ENCODE assay signal across 1 cellular context in the genomic region with DNA sequence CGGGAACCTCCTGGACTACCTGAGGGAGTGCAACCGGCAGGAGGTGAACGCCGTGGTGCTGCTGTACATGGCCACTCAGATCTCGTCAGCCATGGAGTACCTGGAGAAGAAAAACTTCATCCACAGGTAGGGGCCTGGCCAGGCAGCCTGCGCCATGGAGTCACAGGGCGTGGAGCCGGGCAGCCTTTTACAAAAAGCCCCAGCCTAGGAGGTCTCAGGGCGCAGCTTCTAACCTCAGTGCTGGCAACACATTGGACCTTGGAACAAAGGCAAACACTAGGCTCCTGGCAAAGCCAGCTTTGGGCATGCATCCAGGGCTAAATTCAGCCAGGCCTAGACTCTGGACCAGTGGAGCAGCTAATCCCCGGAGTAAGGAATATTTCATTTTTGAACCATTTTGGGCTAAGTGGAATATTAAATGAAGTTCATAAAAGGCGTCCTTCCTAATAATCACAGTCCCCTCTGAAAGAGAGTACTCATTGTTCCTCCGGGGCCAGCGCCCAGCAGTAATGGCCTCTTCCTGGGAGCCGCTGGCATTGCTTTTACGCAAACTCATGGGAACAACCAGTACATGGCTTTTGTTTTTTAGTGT.
TF ChIP-seq lines count a peak whose summit lies in the region.

No MANE protein-coding gene starts in this region.

TF ChIP-seq in HepG2, 621 proteins besides CTCF, POLR2A, EP300 and RAD21 (continued from another document and continues in another):
- TF ChIP-seq, protein P1, sequence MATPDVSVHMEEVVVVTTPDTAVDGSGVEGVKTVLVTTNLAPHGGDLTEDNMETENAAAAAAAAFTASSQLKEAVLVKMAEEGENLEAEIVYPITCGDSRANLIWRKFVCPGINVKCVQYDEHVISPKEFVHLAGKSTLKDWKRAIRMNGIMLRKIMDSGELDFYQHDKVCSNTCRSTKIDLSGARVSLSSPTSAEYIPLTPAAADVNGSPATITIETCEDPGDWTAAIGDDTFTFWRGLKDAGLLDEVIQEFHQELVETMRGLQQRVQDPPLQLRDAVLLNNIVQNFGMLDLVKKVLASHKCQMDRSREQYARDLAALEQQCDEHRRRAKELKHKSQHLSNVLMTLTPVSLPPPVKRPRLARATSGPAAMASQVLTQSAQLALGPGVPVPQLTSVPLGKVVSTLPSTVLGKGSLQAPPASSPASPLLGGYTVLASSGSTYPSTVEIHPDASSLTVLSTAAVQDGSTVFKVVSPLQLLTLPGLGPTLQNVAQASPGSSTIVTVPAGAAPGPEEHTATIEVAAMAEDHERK (CRISPR knock-in tag; IDR thresholded peaks at IDR 0.05; ENCODE audit: low read depth): no peak
- TF ChIP-seq EEA1 (CRISPR knock-in tag; IDR thresholded peaks at IDR 0.05; ENCODE audit: borderline replicate concordance): no peak
- TF ChIP-seq ZNF709 (CRISPR knock-in tag; IDR thresholded peaks at IDR 0.05): no peak
- no peak for TF ChIP-seq BCL3 (CRISPR knock-in tag; IDR thresholded peaks at IDR 0.05)
- TF ChIP-seq ZNF446 (CRISPR knock-in tag; IDR thresholded peaks at IDR 0.05): no peak
- TF ChIP-seq HDAC2 (CRISPR knock-in tag; IDR thresholded peaks at IDR 0.05): peak; percentile 35; the same call in 1 of the 2 replicates
- no peak for TF ChIP-seq NFIC (IDR thresholded peaks at IDR 0.05; ENCODE audit: low read length)
- no peak for TF ChIP-seq ZNF354B (CRISPR knock-in tag; IDR thresholded peaks at IDR 0.05)
- TF ChIP-seq ZNF510 (CRISPR knock-in tag; IDR thresholded peaks at IDR 0.05; ENCODE audit: low read depth): no peak
- peak; percentile 43; the same call in 1 of the 2 replicates for TF ChIP-seq SOX5 (CRISPR knock-in tag; IDR thresholded peaks at IDR 0.05; ENCODE audit: borderline replicate concordance)
- TF ChIP-seq MED1 (CRISPR knock-in tag; IDR thresholded peaks at IDR 0.05): peak; percentile 34
- no peak for TF ChIP-seq KAT2B (IDR thresholded peaks at IDR 0.05; ENCODE audit: borderline replicate concordance, low read depth, low read length)
- no peak for TF ChIP-seq ZNF589 (CRISPR knock-in tag; conservative IDR thresholded peaks at IDR 0.05)
- no peak for TF ChIP-seq FOSL1 (CRISPR knock-in tag; IDR thresholded peaks at IDR 0.05; ENCODE audit: borderline replicate concordance)
- no peak for TF ChIP-seq MYNN (CRISPR knock-in tag; IDR thresholded peaks at IDR 0.05; ENCODE audit: low read depth)
- no peak for TF ChIP-seq MIER2 (CRISPR knock-in tag; IDR thresholded peaks at IDR 0.05)
- no peak for TF ChIP-seq TFAP4 (IDR thresholded peaks at IDR 0.05; ENCODE audit: borderline replicate concordance, low read depth)
- TF ChIP-seq IRF2 (CRISPR knock-in tag; IDR thresholded peaks at IDR 0.05): no peak
- TF ChIP-seq MTA1 (CRISPR knock-in tag; IDR thresholded peaks at IDR 0.05; ENCODE audit: borderline replicate concordance): peak; percentile 41; the same call in 1 of the 2 replicates
- TF ChIP-seq DMTF1 (CRISPR knock-in tag; IDR thresholded peaks at IDR 0.05): no peak
- TF ChIP-seq GATA4 (IDR thresholded peaks at IDR 0.05; ENCODE audit: borderline replicate concordance, low read depth): no peak
- TF ChIP-seq ZNF230 (CRISPR knock-in tag; IDR thresholded peaks at IDR 0.05): no peak
- TF ChIP-seq KAT7 (CRISPR knock-in tag; IDR thresholded peaks at IDR 0.05; ENCODE audit: borderline replicate concordance): no peak
- no peak for TF ChIP-seq GABPB1 (CRISPR knock-in tag; IDR thresholded peaks at IDR 0.05)
- no peak for TF ChIP-seq SNAI1 (CRISPR knock-in tag; IDR thresholded peaks at IDR 0.05; ENCODE audit: borderline replicate concordance)
- TF ChIP-seq, protein P2, sequence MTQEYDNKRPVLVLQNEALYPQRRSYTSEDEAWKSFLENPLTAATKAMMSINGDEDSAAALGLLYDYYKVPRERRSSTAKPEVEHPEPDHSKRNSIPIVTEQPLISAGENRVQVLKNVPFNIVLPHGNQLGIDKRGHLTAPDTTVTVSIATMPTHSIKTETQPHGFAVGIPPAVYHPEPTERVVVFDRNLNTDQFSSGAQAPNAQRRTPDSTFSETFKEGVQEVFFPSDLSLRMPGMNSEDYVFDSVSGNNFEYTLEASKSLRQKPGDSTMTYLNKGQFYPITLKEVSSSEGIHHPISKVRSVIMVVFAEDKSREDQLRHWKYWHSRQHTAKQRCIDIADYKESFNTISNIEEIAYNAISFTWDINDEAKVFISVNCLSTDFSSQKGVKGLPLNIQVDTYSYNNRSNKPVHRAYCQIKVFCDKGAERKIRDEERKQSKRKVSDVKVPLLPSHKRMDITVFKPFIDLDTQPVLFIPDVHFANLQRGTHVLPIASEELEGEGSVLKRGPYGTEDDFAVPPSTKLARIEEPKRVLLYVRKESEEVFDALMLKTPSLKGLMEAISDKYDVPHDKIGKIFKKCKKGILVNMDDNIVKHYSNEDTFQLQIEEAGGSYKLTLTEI (CRISPR knock-in tag; conservative IDR thresholded peaks at IDR 0.05): no peak
- TF ChIP-seq ARNTL (CRISPR knock-in tag; IDR thresholded peaks at IDR 0.05): no peak
- no peak for TF ChIP-seq ZBTB21 (CRISPR knock-in tag; IDR thresholded peaks at IDR 0.05)
- TF ChIP-seq AFF4 (CRISPR knock-in tag; IDR thresholded peaks at IDR 0.05): no peak
- no peak for TF ChIP-seq PLSCR1 (CRISPR knock-in tag; IDR thresholded peaks at IDR 0.05; ENCODE audit: borderline replicate concordance)
- TF ChIP-seq, protein P3, sequence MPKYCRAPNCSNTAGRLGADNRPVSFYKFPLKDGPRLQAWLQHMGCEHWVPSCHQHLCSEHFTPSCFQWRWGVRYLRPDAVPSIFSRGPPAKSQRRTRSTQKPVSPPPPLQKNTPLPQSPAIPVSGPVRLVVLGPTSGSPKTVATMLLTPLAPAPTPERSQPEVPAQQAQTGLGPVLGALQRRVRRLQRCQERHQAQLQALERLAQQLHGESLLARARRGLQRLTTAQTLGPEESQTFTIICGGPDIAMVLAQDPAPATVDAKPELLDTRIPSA (CRISPR knock-in tag; IDR thresholded peaks at IDR 0.05; ENCODE audit: borderline replicate concordance): no peak
- TF ChIP-seq HMG20B (CRISPR knock-in tag; conservative IDR thresholded peaks at IDR 0.05): no peak
- TF ChIP-seq ZBTB3 (CRISPR knock-in tag; IDR thresholded peaks at IDR 0.05; ENCODE audit: borderline replicate concordance, low read depth): no peak
- peak; percentile 14; the same call in 1 of the 2 replicates for TF ChIP-seq STAG1 (CRISPR knock-in tag; IDR thresholded peaks at IDR 0.05)
- no peak for TF ChIP-seq HBP1 (CRISPR knock-in tag; IDR thresholded peaks at IDR 0.05; ENCODE audit: low read depth)
- TF ChIP-seq ZNF331 (CRISPR knock-in tag; IDR thresholded peaks at IDR 0.05): peak; percentile 55; the same call in 1 of the 2 replicates
- TF ChIP-seq FLYWCH1 (CRISPR knock-in tag; IDR thresholded peaks at IDR 0.05): no peak
- TF ChIP-seq KDM5B (CRISPR knock-in tag; IDR thresholded peaks at IDR 0.05; ENCODE audit: borderline replicate concordance): no peak
- 0 out of 2 replicates have a peak, but pooled peaks have one; percentile 13 for TF ChIP-seq ZNF547 (CRISPR knock-in tag; IDR thresholded peaks at IDR 0.05)
- no peak for TF ChIP-seq ZBED4 (CRISPR knock-in tag; IDR thresholded peaks at IDR 0.05; ENCODE audit: borderline replicate concordance)
- TF ChIP-seq ZNF740 (CRISPR knock-in tag; IDR thresholded peaks at IDR 0.05): no peak
